Comparison of ENCODE assay signal across 8 cellular contexts in genomic region chr22:43015677-43016042, GRCh38. TPM values are rescaled to one million over a fixed set of nuclear protein-coding genes. Genes with fewer than 3 reads are reported as not detected.
A peak's percentile ranks its signal among the peaks of the same experiment; 100 is the strongest.
DNase-seq lines count a peak whose midpoint lies in the region; ATAC-seq and TF ChIP-seq lines count a peak whose summit lies in the region.

No MANE protein-coding gene starts in this region.

- no peak overlapping the region for H3K4ac ChIP-seq in trophoblast cell (ENCODE audit: low read depth, low read length)

- H3K4me1 ChIP-seq in Panc1 (ENCODE audit: control insufficient read depth, insufficient read depth, low read length) (peaks cover 21% of the 10 kb centered on the region), esophagus squamous epithelium (peaks cover 9 to 76% (median 20%) of the 10 kb centered on the region in 3 donors), trophoblast cell (ENCODE audit: control insufficient read depth in 1 of 2, insufficient read depth in 2 of 2, low read length in 2 of 2) (peaks cover 18 to 20% of the 10 kb centered on the region in 2 experiments)

- H4K8ac ChIP-seq in trophoblast cell (ENCODE audit: low read depth, low read length) = peak overlapping the region; percentile 4

- H3K9me3 ChIP-seq in Panc1 (ENCODE audit: control insufficient read depth, insufficient read depth, low read depth, low read length) (no peaks in the 10 kb centered on the region), esophagus squamous epithelium (no peaks in the 10 kb centered on the region), trophoblast cell (ENCODE audit: insufficient read depth, low read depth, low read length) (no peaks in the 10 kb centered on the region)

- H2BK5ac ChIP-seq in trophoblast cell (ENCODE audit: low read depth, low read length, poor library complexity) = no peak overlapping the region

- no peak for TF ChIP-seq CTCF in Panc1 (IDR thresholded peaks at IDR 0.05)
- no peak for TF ChIP-seq CTCF in esophagus squamous epithelium (IDR thresholded peaks at IDR 0.05)

- intact Hi-C loops in Panc1 (cut with micrococcal nuclease; ENCODE audit: unreplicated experiment) = no loop called here
- intact Hi-C loops in esophagus squamous epithelium (cut with DNase I) = no loop called here

- WGBS in esophagus squamous epithelium, 2 donors = 11 to 20% methylated on average over 5 of the region's 5 CpGs
- WGBS in trophoblast cell (ENCODE audit: extremely low coverage, insufficient coverage, insufficient read length) = no CpG with 5 or more reads among the region's 5 CpGs

- H3K79me2 ChIP-seq in trophoblast cell (ENCODE audit: control insufficient read depth, insufficient read depth, low read length, poor library complexity) = peaks cover 13% of the 10 kb centered on the region

- TSS peak; percentile 98 for BruUV-seq in Panc1 (replicated peaks; lab: Mats Ljungman, UMichigan)

- no peak overlapping the region for H2AK5ac ChIP-seq in trophoblast cell (ENCODE audit: low read length)

- in situ Hi-C loops in Panc1 (cut with HindIII; ENCODE audit: low pct_unique_long_range_greater_than_20kb, low sequenced_read_pairs) = no loop called here

- CTCF ChIA-PET in Panc1 (lab: Charles Lee) = no interaction called here

- no peaks in the 10 kb centered on the region for H3K27me3 ChIP-seq in Panc1 (ENCODE audit: control insufficient read depth, insufficient read depth, low read length)
- no peaks in the 10 kb centered on the region for H3K27me3 ChIP-seq in esophagus squamous epithelium
- H3K27me3 ChIP-seq in trophoblast cell (ENCODE audit: insufficient read depth, low read length) = no peaks in the 10 kb centered on the region

- POLR2A ChIA-PET in Panc1 (lab: Charles Lee) = interaction anchor here (0.6 to 0.7 kb wide), 5 partner anchors 11 to 154 kb away, joined by 3 to 10 read pairs (median 4); no protein-coding TSS in a partner anchor

- H3K18ac ChIP-seq in trophoblast cell (ENCODE audit: low read length) = peak overlapping the region; percentile 33

- ATAC-seq in Panc1 = no peak
- no peak for ATAC-seq in HG02885 (IDR thresholded peaks at IDR 0.05; ENCODE audit: poor library complexity, unreplicated experiment)

- H3K4me2 ChIP-seq in trophoblast cell (ENCODE audit: low read length) = peak overlapping the region; percentile 96

- H3K27ac ChIP-seq in Panc1 (ENCODE audit: low read length) = peak overlapping the region; percentile 85
- peak overlapping the region in 3 of 4 donors; percentile 77 to 92 (median 89) for H3K27ac ChIP-seq in esophagus squamous epithelium
- no peak overlapping the region for H3K27ac ChIP-seq in trophoblast cell (ENCODE audit: low read depth, low read length)

- H2AFZ ChIP-seq in trophoblast cell (ENCODE audit: insufficient read depth, low read length, poor library complexity) = peak overlapping the region; percentile 69

- peak overlapping the region; percentile 42 for H4K91ac ChIP-seq in trophoblast cell (ENCODE audit: low read depth, low read length)

- no peak overlapping the region for H4K12ac ChIP-seq in trophoblast cell (ENCODE audit: low read depth, low read length)

- H3K4me3 ChIP-seq in GM08714 (ENCODE audit: low read length) (peak overlapping the region; percentile 67; the same call in 1 of the 2 replicates), Panc1 (ENCODE audit: low read depth in 2 of 2, low read length in 2 of 2) (peak overlapping the region; percentile 59 to 76), esophagus squamous epithelium (peak overlapping the region; percentile 87 to 97 (median 92)), trophoblast cell (ENCODE audit: low read depth, low read length) (no peak overlapping the region)

- H2BK120ac ChIP-seq in trophoblast cell (ENCODE audit: insufficient read depth, low read length, poor library complexity) = no peak overlapping the region

- no peak overlapping the region for H3K9ac ChIP-seq in trophoblast cell (ENCODE audit: low read length)

- DNase-seq in Panc1 (ENCODE audit: low read depth, low spot score) = no peak
- no peak for DNase-seq in esophagus squamous epithelium (lab: John Stamatoyannopoulos, UW)
- no peak for DNase-seq in trophoblast cell
- no peak for DNase-seq in inferior parietal cortex (ENCODE audit: extremely low spot score)
- no peak for DNase-seq in dermis blood vessel endothelial cell
- DNase-seq in SIG-M5 treated with dmso at 0.1 percent for 504 hours (lab: John Stamatoyannopoulos, UW; ENCODE audit: unreplicated experiment) = no peak

- H3K23ac ChIP-seq in trophoblast cell (ENCODE audit: low read length) = no peak overlapping the region

- TF ChIP-seq POLR2A in esophagus squamous epithelium (IDR thresholded peaks at IDR 0.05) = no peak

- no peak overlapping the region for H2BK12ac ChIP-seq in trophoblast cell (ENCODE audit: low read length)

- peaks cover 21% of the 10 kb centered on the region for H3K79me1 ChIP-seq in trophoblast cell (ENCODE audit: low read length)

- H3K36me3 ChIP-seq in Panc1 (ENCODE audit: control insufficient read depth, insufficient read depth, low read length) (no peaks in the 10 kb centered on the region), esophagus squamous epithelium (no peaks in the 10 kb centered on the region), trophoblast cell (ENCODE audit: control insufficient read depth in 1 of 2, insufficient read depth in 2 of 2, low read length in 2 of 2) (no peaks in the 10 kb centered on the region)

- H3K14ac ChIP-seq in trophoblast cell (ENCODE audit: low read length) = no peak overlapping the region

RNA-seq across cellular contexts. Expression of gene PACSIN2, which starts 0.7 kb away (rescaled TPM):
- total RNA-seq in Panc1 (2021; ENCODE audit: unreplicated experiment) = 60.2 TPM
- 76.9 TPM for polyA plus RNA-seq in Panc1 (2012; ENCODE audit: insufficient read length)
- total RNA-seq in esophagus squamous epithelium = 10 to 100 TPM; 25.8 to 46.0 (median 27.8) TPM
- 89.1 and 90.0 TPM in 2 replicates for polyA plus RNA-seq in trophoblast cell (2013)
- total RNA-seq in dermis blood vessel endothelial cell = 68.9 and 93.6 TPM in 2 replicates
